In the genomic region with DNA sequence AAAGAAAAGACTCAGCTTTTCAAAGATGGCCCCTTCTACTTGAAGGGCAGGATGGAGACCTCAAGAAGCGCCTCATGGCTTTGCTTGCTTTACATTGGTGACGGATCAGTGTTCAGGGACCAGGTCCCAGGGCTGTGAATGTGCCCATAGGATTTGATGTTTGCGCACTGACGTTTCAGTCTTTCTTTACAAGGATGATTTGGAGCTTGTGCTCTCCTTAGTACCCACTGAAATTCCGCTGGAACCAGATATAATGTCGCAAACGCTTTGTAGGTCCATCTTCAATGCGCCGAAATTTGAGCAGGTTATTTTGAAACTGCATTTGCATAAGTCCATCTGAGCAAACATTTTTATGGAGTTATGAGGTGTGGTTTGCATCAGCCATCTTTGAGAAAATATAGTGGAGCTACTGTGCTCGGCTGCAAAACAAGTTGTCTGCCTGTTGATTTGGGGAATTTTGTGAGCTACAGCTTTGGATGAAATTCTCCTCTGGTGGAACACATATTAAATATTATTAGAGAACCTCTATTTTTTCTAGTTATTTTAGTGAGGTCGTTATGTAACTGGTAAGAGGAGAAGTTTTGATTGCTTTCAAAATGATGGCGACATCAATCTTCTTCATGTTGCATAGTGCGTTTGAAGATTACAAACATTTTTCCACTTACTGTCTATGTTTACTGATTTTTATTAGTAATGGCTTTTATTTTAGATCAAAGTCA, we compare ENCODE assay signal across 2 cellular contexts.
TF ChIP-seq lines count a peak whose summit lies in the region.

No MANE protein-coding gene starts in this region.

TF ChIP-seq in SK-N-SH, 30 proteins besides CTCF, POLR2A, EP300 and RAD21 (continued from another document):
- no peak for TF ChIP-seq ZBTB33 (IDR thresholded peaks at IDR 0.05; ENCODE audit: borderline replicate concordance, low read depth)
- TF ChIP-seq SMC3 (IDR thresholded peaks at IDR 0.05; ENCODE audit: low read depth, low read length): no peak
- TF ChIP-seq, protein P1, sequence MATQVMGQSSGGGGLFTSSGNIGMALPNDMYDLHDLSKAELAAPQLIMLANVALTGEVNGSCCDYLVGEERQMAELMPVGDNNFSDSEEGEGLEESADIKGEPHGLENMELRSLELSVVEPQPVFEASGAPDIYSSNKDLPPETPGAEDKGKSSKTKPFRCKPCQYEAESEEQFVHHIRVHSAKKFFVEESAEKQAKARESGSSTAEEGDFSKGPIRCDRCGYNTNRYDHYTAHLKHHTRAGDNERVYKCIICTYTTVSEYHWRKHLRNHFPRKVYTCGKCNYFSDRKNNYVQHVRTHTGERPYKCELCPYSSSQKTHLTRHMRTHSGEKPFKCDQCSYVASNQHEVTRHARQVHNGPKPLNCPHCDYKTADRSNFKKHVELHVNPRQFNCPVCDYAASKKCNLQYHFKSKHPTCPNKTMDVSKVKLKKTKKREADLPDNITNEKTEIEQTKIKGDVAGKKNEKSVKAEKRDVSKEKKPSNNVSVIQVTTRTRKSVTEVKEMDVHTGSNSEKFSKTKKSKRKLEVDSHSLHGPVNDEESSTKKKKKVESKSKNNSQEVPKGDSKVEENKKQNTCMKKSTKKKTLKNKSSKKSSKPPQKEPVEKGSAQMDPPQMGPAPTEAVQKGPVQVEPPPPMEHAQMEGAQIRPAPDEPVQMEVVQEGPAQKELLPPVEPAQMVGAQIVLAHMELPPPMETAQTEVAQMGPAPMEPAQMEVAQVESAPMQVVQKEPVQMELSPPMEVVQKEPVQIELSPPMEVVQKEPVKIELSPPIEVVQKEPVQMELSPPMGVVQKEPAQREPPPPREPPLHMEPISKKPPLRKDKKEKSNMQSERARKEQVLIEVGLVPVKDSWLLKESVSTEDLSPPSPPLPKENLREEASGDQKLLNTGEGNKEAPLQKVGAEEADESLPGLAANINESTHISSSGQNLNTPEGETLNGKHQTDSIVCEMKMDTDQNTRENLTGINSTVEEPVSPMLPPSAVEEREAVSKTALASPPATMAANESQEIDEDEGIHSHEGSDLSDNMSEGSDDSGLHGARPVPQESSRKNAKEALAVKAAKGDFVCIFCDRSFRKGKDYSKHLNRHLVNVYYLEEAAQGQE (IDR thresholded peaks at IDR 0.05; ENCODE audit: low read depth, low read length): no peak
- TF ChIP-seq YY1 (IDR thresholded peaks at IDR 0.05; ENCODE audit: low read depth): no peak
- TF ChIP-seq SIN3A (IDR thresholded peaks at IDR 0.05; ENCODE audit: borderline replicate concordance, low read depth, low read length): no peak
- TF ChIP-seq FOXM1 (IDR thresholded peaks at IDR 0.05; ENCODE audit: low read depth): no peak
- no peak for TF ChIP-seq RCOR1 (IDR thresholded peaks at IDR 0.05; ENCODE audit: low read length)
- TF ChIP-seq NRF1 (IDR thresholded peaks at IDR 0.05; ENCODE audit: low read depth, low read length): no peak
- TF ChIP-seq EZH2phosphoT487 (IDR thresholded peaks at IDR 0.05; ENCODE audit: borderline replicate concordance, low read depth): no peak
- no peak for TF ChIP-seq TCF12 (IDR thresholded peaks at IDR 0.05)
- TF ChIP-seq TAF1 (IDR thresholded peaks at IDR 0.05; ENCODE audit: borderline replicate concordance, low read depth, low read length): no peak
- TF ChIP-seq JUND (IDR thresholded peaks at IDR 0.05): no peak
- no peak for TF ChIP-seq GABPA (IDR thresholded peaks at IDR 0.05; ENCODE audit: low read depth)
- no peak for TF ChIP-seq CHD2 (IDR thresholded peaks at IDR 0.05; ENCODE audit: low read length, partially characterized antibody)

TF ChIP-seq in SK-N-SH treated with all-trans-retinoic acid at 6 μM for 48 hours, 23 proteins besides CTCF, POLR2A, EP300 and RAD21 (continued from another document):
- TF ChIP-seq ZNF8 (CRISPR knock-in tag; IDR thresholded peaks at IDR 0.05): no peak
- TF ChIP-seq GLIS3 (CRISPR knock-in tag; IDR thresholded peaks at IDR 0.05): no peak
- TF ChIP-seq, protein P2, sequence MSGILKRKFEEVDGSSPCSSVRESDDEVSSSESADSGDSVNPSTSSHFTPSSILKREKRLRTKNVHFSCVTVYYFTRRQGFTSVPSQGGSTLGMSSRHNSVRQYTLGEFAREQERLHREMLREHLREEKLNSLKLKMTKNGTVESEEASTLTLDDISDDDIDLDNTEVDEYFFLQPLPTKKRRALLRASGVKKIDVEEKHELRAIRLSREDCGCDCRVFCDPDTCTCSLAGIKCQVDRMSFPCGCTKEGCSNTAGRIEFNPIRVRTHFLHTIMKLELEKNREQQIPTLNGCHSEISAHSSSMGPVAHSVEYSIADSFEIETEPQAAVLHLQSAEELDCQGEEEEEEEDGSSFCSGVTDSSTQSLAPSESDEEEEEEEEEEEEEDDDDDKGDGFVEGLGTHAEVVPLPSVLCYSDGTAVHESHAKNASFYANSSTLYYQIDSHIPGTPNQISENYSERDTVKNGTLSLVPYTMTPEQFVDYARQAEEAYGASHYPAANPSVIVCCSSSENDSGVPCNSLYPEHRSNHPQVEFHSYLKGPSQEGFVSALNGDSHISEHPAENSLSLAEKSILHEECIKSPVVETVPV (CRISPR knock-in tag; IDR thresholded peaks at IDR 0.05): no peak
- no peak for TF ChIP-seq ESRRG (CRISPR knock-in tag; IDR thresholded peaks at IDR 0.05)
- no peak for TF ChIP-seq ISL1 (CRISPR knock-in tag; IDR thresholded peaks at IDR 0.05)
- no peak for TF ChIP-seq CREB5 (CRISPR knock-in tag; IDR thresholded peaks at IDR 0.05; ENCODE audit: low read depth)
- no peak for TF ChIP-seq ZFP3 (CRISPR knock-in tag; IDR thresholded peaks at IDR 0.05)
- TF ChIP-seq RARB (CRISPR knock-in tag; IDR thresholded peaks at IDR 0.05): no peak
- TF ChIP-seq ZNF70 (CRISPR knock-in tag; IDR thresholded peaks at IDR 0.05): no peak
- TF ChIP-seq, protein P3, sequence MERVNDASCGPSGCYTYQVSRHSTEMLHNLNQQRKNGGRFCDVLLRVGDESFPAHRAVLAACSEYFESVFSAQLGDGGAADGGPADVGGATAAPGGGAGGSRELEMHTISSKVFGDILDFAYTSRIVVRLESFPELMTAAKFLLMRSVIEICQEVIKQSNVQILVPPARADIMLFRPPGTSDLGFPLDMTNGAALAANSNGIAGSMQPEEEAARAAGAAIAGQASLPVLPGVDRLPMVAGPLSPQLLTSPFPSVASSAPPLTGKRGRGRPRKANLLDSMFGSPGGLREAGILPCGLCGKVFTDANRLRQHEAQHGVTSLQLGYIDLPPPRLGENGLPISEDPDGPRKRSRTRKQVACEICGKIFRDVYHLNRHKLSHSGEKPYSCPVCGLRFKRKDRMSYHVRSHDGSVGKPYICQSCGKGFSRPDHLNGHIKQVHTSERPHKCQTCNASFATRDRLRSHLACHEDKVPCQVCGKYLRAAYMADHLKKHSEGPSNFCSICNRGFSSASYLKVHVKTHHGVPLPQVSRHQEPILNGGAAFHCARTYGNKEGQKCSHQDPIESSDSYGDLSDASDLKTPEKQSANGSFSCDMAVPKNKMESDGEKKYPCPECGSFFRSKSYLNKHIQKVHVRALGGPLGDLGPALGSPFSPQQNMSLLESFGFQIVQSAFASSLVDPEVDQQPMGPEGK (CRISPR knock-in tag; IDR thresholded peaks at IDR 0.05; ENCODE audit: borderline replicate concordance): no peak
- no peak for TF ChIP-seq TCF4 (CRISPR knock-in tag; IDR thresholded peaks at IDR 0.05; ENCODE audit: borderline replicate concordance)
- no peak for TF ChIP-seq ZC3H10 (CRISPR knock-in tag; IDR thresholded peaks at IDR 0.05)
- TF ChIP-seq, protein P4, sequence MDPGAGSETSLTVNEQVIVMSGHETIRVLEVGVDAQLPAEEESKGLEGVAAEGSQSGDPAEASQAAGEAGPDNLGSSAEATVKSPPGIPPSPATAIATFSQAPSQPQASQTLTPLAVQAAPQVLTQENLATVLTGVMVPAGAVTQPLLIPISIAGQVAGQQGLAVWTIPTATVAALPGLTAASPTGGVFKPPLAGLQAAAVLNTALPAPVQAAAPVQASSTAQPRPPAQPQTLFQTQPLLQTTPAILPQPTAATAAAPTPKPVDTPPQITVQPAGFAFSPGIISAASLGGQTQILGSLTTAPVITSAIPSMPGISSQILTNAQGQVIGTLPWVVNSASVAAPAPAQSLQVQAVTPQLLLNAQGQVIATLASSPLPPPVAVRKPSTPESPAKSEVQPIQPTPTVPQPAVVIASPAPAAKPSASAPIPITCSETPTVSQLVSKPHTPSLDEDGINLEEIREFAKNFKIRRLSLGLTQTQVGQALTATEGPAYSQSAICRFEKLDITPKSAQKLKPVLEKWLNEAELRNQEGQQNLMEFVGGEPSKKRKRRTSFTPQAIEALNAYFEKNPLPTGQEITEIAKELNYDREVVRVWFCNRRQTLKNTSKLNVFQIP (CRISPR knock-in tag; IDR thresholded peaks at IDR 0.05; ENCODE audit: borderline replicate concordance, low read depth): no peak
- TF ChIP-seq TOX (CRISPR knock-in tag; IDR thresholded peaks at IDR 0.05; ENCODE audit: borderline replicate concordance): no peak
- TF ChIP-seq OSR1 (CRISPR knock-in tag; IDR thresholded peaks at IDR 0.05): no peak
- TF ChIP-seq SNAI2 (CRISPR knock-in tag; IDR thresholded peaks at IDR 0.05): no peak
- no peak for TF ChIP-seq ZNF565 (CRISPR knock-in tag; conservative IDR thresholded peaks at IDR 0.05; ENCODE audit: low read depth)
